Comparison of ENCODE assay signal across 11 cellular contexts in the genomic region with DNA sequence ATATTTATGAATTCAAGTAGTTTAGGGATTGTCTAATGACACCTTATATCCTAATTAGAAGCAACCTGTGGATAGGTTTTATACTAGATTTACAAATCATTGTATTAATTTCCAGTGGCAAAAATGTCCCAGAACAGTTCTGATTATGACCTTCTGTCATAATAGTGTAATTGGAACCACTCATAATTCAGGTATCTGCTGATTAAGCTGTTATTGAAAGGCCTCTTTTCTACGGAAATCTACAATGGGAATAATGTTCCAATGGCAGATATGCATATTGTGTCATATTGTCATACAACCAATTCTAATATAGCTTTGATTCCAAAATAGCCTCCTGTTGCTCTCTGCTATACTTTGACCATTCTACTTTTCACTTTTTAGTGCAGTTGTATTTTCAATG. TPM values are rescaled to one million over a fixed set of nuclear protein-coding genes. Genes with fewer than 3 reads are reported as not detected.
"Had no signal": no experiment of that assay in that cellular context is flagged by ENCODE, and none has a peak within 500 bp of the region (broad histone marks: within the 10 kb centered on the region; RNA-seq: fewer than 3 reads in every experiment).

No MANE protein-coding gene starts in this region.

- DNase-seq: GM23248, GOT3, H7, H9, HFFc6 had no signal

- H3K4me3 ChIP-seq: GM23248, GM23338, HAP-1 had no signal

- ATAC-seq: GM23338, HCT116 had no signal

- H3K4me2 ChIP-seq: GM23338 had no signal

- H2AFZ ChIP-seq: GM23248, GM23338 had no signal

- H3K9me3 ChIP-seq: HAP-1 had no signal

- H3K9ac ChIP-seq: GM23248 had no signal

- H3K36me3 ChIP-seq: HAP-1 had no signal

- H3K27ac ChIP-seq: GM23248 had no signal

- FAIRE-seq: H1, H54 had no signal

RNA-seq across cellular contexts. Expression of a gene that starts 19.0 kb away (rescaled TPM):
- total RNA-seq: GM23248, GM23338, H1, H4, H9, HFFc6 had no signal
- polyA plus RNA-seq: GM23248, GM23338, H1 had no signal
